In genomic region chr22:47125603-47126002, GRCh38 we compare ENCODE assay signal across 15 cellular contexts.
DNase-seq lines count a peak whose midpoint lies in the region; ATAC-seq, FAIRE-seq and TF ChIP-seq lines count a peak whose summit lies in the region.
"Had no signal": no experiment of that assay in that cellular context is flagged by ENCODE, and none has a peak within 500 bp of the region (broad histone marks: within the 10 kb centered on the region; RNA-seq: fewer than 3 reads in every experiment).

No MANE protein-coding gene starts in this region.

- no peak for FAIRE-seq in A549 (lab: Jason Lieb, UNC)
- FAIRE-seq: TTC549 had no signal

- ATAC-seq in A549 (peak; percentile 78 to 84), Panc1 (peak; percentile 64; the same call in 1 of the 2 replicates), HG03571 (IDR thresholded peaks at IDR 0.05; ENCODE audit: unreplicated experiment) (no peak)
- ATAC-seq in stimulated activated naive B cell treated with anti-CD40 and anti-IgM and Interleukin-4, amounts not matched to agents 10 μg/mL and 1 μg/mL and 100 μg/mL, for 72 hours (replicated peaks) = no peak
- ATAC-seq: CD8-positive, alpha-beta T cell had no signal

- H3K9me3 Mint-ChIP-seq in stimulated activated naive B cell treated with anti-CD40 and anti-IgM and Interleukin-4, amounts not matched to agents 10 μg/mL and 1 μg/mL and 100 μg/mL, for 72 hours = no peaks in the 10 kb centered on the region
- H3K9me3 Mint-ChIP-seq: CD8-positive, alpha-beta T cell; nephron had no signal

- no peak overlapping the region for H3K4me3 Mint-ChIP-seq in stimulated activated naive B cell treated with anti-CD40 and anti-IgM and Interleukin-4, amounts not matched to agents 10 μg/mL and 1 μg/mL and 100 μg/mL, for 72 hours
- H3K4me3 Mint-ChIP-seq: CD8-positive, alpha-beta T cell; nephron had no signal

- no peaks in the 10 kb centered on the region for H3K27me3 Mint-ChIP-seq in stimulated activated naive B cell treated with anti-CD40 and anti-IgM and Interleukin-4, amounts not matched to agents 10 μg/mL and 1 μg/mL and 100 μg/mL, for 72 hours

- TF ChIP-seq CTCF in A549 (IDR thresholded peaks at IDR 0.05) = peak; percentile 24; the same call in 1 of the 3 replicates
- no peak; the same call in 1 of the 2 replicates for TF ChIP-seq CTCF in Panc1 (IDR thresholded peaks at IDR 0.05)
- peak; percentile 48 for TF ChIP-seq CTCF in fibroblast of villous mesenchyme (IDR thresholded peaks at IDR 0.05; ENCODE audit: insufficient read depth, low read depth, low read length)

- in situ Hi-C loops in Panc1 (cut with HindIII; ENCODE audit: low pct_unique_long_range_greater_than_20kb, low sequenced_read_pairs) = no loop called here

- 35% methylated on average over 5 of the region's 5 CpGs for WGBS in A549 (ENCODE audit: missing lambda C conversion rate)

- no TSS peak for BruUV-seq in Panc1 (replicated peaks; lab: Mats Ljungman, UMichigan)

- CTCF ChIA-PET in A549 (lab: Yijun Ruan, JAX) (interaction anchor here (0.6 kb wide), 1 partner anchor 65 kb away, joined by 3 read pairs; no protein-coding TSS in a partner anchor), Panc1 (lab: Charles Lee) (interaction anchor here (0.7 kb wide), 1 partner anchor 56 kb away, joined by 3 read pairs; no protein-coding TSS in a partner anchor)

- H3K4me2 ChIP-seq in A549 = no peak overlapping the region

- POLR2A ChIA-PET in A549 (lab: Yijun Ruan, JAX) = no interaction called here
- POLR2A ChIA-PET in Panc1 (lab: Charles Lee) = no interaction called here

- TF ChIP-seq RAD21 in A549 (conservative IDR thresholded peaks at IDR 0.05 in 1 of 2, IDR thresholded peaks at IDR 0.05 in 1 of 2) = 0 out of 5 replicates have a peak, but pooled peaks of 1 of the 2 experiments have one; percentile 14

- H3K9me3 ChIP-seq in A549 (no peaks in the 10 kb centered on the region), Panc1 (ENCODE audit: control insufficient read depth, insufficient read depth, low read depth, low read length) (no peaks in the 10 kb centered on the region)

- TF ChIP-seq EP300 in A549 (IDR thresholded peaks at IDR 0.05) = no peak

- H3K27ac Mint-ChIP-seq in stimulated activated naive B cell treated with anti-CD40 and anti-IgM and Interleukin-4, amounts not matched to agents 10 μg/mL and 1 μg/mL and 100 μg/mL, for 72 hours = no peak overlapping the region
- H3K27ac Mint-ChIP-seq: CD8-positive, alpha-beta T cell; nephron had no signal

- peaks cover 20 to 36% of the 10 kb centered on the region in 2 donors for H3K36me3 Mint-ChIP-seq in stimulated activated naive B cell treated with anti-CD40 and anti-IgM and Interleukin-4, amounts not matched to agents 10 μg/mL and 1 μg/mL and 100 μg/mL, for 72 hours

- DNase-seq in A549 (ENCODE audit: low read depth in 1 of 2, low spot score in 1 of 2) (peak; percentile 27 to 28), COLO668 (lab: John Stamatoyannopoulos, UW; ENCODE audit: unreplicated experiment) (peak; percentile 11), Panc1 (ENCODE audit: low read depth, low spot score) (no peak), fibroblast of villous mesenchyme (ENCODE audit: low read depth) (peak; percentile 12), COR-L47 (lab: John Stamatoyannopoulos, UW) (no peak), ecto neural progenitor cell (ENCODE audit: low spot score) (no peak)
- DNase-seq in stimulated activated naive B cell treated with anti-CD40 and anti-IgM and Interleukin-4, amounts not matched to agents 10 μg/mL and 1 μg/mL and 100 μg/mL, for 72 hours = no peak
- DNase-seq: activated CD8-positive, alpha-beta memory T cell treated with anti-CD3 and anti-CD28 coated beads, Interleukin-2, amount 50 U/mL, for 4 hours; amygdala; CD8-positive, alpha-beta T cell; NCI-H1105; NCI-H446 treated with DMSO at 0.1 percent for 48 hours had no signal

- intact Hi-C loops in Panc1 (cut with micrococcal nuclease; ENCODE audit: unreplicated experiment) = no loop called here

- no peak for TF ChIP-seq POLR2A in A549 (IDR thresholded peaks at IDR 0.05; ENCODE audit: low read length)

- no peaks in the 10 kb centered on the region for H3K27me3 ChIP-seq in Panc1 (ENCODE audit: control insufficient read depth, insufficient read depth, low read length)

- H3K4me3 ChIP-seq in A549 (no peak overlapping the region), Panc1 (ENCODE audit: low read depth in 2 of 2, low read length in 2 of 2) (no peak overlapping the region), fibroblast of villous mesenchyme (ENCODE audit: low read depth, low read length) (no peak overlapping the region)

- H3K36me3 ChIP-seq in Panc1 (ENCODE audit: control insufficient read depth, insufficient read depth, low read length) = no peaks in the 10 kb centered on the region

- H3K4me1 ChIP-seq in A549 = peaks cover 11% of the 10 kb centered on the region; the same call in 2 of the 3 replicates
- H3K4me1 ChIP-seq in Panc1 (ENCODE audit: control insufficient read depth, insufficient read depth, low read length) = no peaks in the 10 kb centered on the region

- H3K27ac ChIP-seq in A549 (no peak overlapping the region), Panc1 (ENCODE audit: low read length) (no peak overlapping the region)

- H3K4me1 Mint-ChIP-seq in stimulated activated naive B cell treated with anti-CD40 and anti-IgM and Interleukin-4, amounts not matched to agents 10 μg/mL and 1 μg/mL and 100 μg/mL, for 72 hours = peaks cover 13 to 22% of the 10 kb centered on the region in 2 donors

TF ChIP-seq in A549, 52 proteins besides CTCF, POLR2A, EP300 and RAD21:
- no peak for TF ChIP-seq ZFP36 (IDR thresholded peaks at IDR 0.05; ENCODE audit: borderline replicate concordance, partially characterized antibody)
- TF ChIP-seq JUNB (IDR thresholded peaks at IDR 0.05) = no peak
- TF ChIP-seq HEYL (CRISPR knock-in tag; IDR thresholded peaks at IDR 0.05) = no peak
- TF ChIP-seq RNF2 (IDR thresholded peaks at IDR 0.05; ENCODE audit: borderline replicate concordance, low read depth) = no peak
- no peak for TF ChIP-seq JUN (IDR thresholded peaks at IDR 0.05)
- TF ChIP-seq HOXA7 (CRISPR knock-in tag; IDR thresholded peaks at IDR 0.05) = no peak
- TF ChIP-seq, protein P1, sequence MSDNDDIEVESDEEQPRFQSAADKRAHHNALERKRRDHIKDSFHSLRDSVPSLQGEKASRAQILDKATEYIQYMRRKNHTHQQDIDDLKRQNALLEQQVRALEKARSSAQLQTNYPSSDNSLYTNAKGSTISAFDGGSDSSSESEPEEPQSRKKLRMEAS (IDR thresholded peaks at IDR 0.05) = no peak
- no peak for TF ChIP-seq FOXS1 (CRISPR knock-in tag; IDR thresholded peaks at IDR 0.05)
- no peak for TF ChIP-seq KDM5A (IDR thresholded peaks at IDR 0.05)
- no peak for TF ChIP-seq EHMT2 (IDR thresholded peaks at IDR 0.05; ENCODE audit: low read depth)
- TF ChIP-seq E2F6 (IDR thresholded peaks at IDR 0.05; ENCODE audit: borderline replicate concordance, low read depth) = no peak
- TF ChIP-seq MAZ (IDR thresholded peaks at IDR 0.05; ENCODE audit: borderline replicate concordance, low read depth, low read length) = no peak
- no peak for TF ChIP-seq CEBPB (IDR thresholded peaks at IDR 0.05)
- no peak for TF ChIP-seq RCOR1 (IDR thresholded peaks at IDR 0.05; ENCODE audit: low read depth, low read length)
- TF ChIP-seq HMGXB4 (CRISPR knock-in tag; IDR thresholded peaks at IDR 0.05; ENCODE audit: borderline replicate concordance) = no peak

Comparison
In these comparisons a context has a peak if more than half of its experiments do, and no peak if none do; other contexts are left out.
1. ATAC-seq: peak in A549 (2 of 2) and Panc1 (single experiment); none in HG03571 (single experiment) and stimulated activated naive B cell treated with anti-CD40 and anti-IgM and Interleukin-4, amounts not matched to agents 10 μg/mL and 1 μg/mL and 100 μg/mL, for 72 hours (0 of 2).
2. DNase-seq: peak in A549 (2 of 2), COLO668 (single experiment) and fibroblast of villous mesenchyme (single experiment); none in Panc1 (single experiment), COR-L47 (single experiment), ecto neural progenitor cell (single experiment) and stimulated activated naive B cell treated with anti-CD40 and anti-IgM and Interleukin-4, amounts not matched to agents 10 μg/mL and 1 μg/mL and 100 μg/mL, for 72 hours (single experiment).